9 cellular contexts compared by ENCODE assay signal in genomic region chr20:41231850-41232249, GRCh38.
DNase-seq lines count a peak whose midpoint lies in the region; ATAC-seq and TF ChIP-seq lines count a peak whose summit lies in the region.
"Had no signal": no experiment of that assay in that cellular context is flagged by ENCODE, and none has a peak within 500 bp of the region (broad histone marks: within the 10 kb centered on the region; RNA-seq: fewer than 3 reads in every experiment).

No MANE protein-coding gene starts in this region.

- H3K9me3 Mint-ChIP-seq in Calu3 (ENCODE audit: low read depth, unreplicated experiment): no peaks in the 10 kb centered on the region
- H3K9me3 Mint-ChIP-seq in endothelial cell (ENCODE audit: unreplicated experiment): no peaks in the 10 kb centered on the region
- H3K9me3 Mint-ChIP-seq in glutamatergic neuron (ENCODE audit: unreplicated experiment): no peaks in the 10 kb centered on the region

- H4K20me1 ChIP-seq in smooth muscle cell (ENCODE audit: low read depth): no peaks in the 10 kb centered on the region

- H3K4me2 ChIP-seq in smooth muscle cell: peak overlapping the region; percentile 64

- H3K9ac ChIP-seq in SK-N-MC (ENCODE audit: insufficient read length): peak overlapping the region; percentile 51
- H3K9ac ChIP-seq in smooth muscle cell (ENCODE audit: low read depth): peak overlapping the region; percentile 58

- H3K4me3 ChIP-seq in SK-N-MC (peak overlapping the region; percentile 53), esophagus squamous epithelium (no peak overlapping the region), smooth muscle cell (no peak overlapping the region), mucosa of descending colon (no peak overlapping the region)

- H3K27me3 Mint-ChIP-seq in Calu3 (ENCODE audit: unreplicated experiment) (no peaks in the 10 kb centered on the region), endothelial cell (ENCODE audit: unreplicated experiment) (peaks cover 1% of the 10 kb centered on the region), glutamatergic neuron (ENCODE audit: unreplicated experiment) (no peaks in the 10 kb centered on the region)

- 0 out of 2 replicates have a peak overlapping the region, but pooled peaks have one; percentile 22 for H3K27ac ChIP-seq in SK-N-MC
- peak overlapping the region; percentile 78 to 87 (median 79) for H3K27ac ChIP-seq in esophagus squamous epithelium
- peak overlapping the region; percentile 89 for H3K27ac ChIP-seq in smooth muscle cell (ENCODE audit: low read depth)

- no peak overlapping the region for H3K27ac Mint-ChIP-seq in Calu3 (ENCODE audit: unreplicated experiment)
- H3K27ac Mint-ChIP-seq in endothelial cell (ENCODE audit: unreplicated experiment): no peak overlapping the region
- H3K27ac Mint-ChIP-seq in glutamatergic neuron (ENCODE audit: unreplicated experiment): no peak overlapping the region

- H3K4me1 Mint-ChIP-seq in Calu3 (ENCODE audit: low read depth, unreplicated experiment) (peaks cover 19% of the 10 kb centered on the region), endothelial cell (ENCODE audit: unreplicated experiment) (peaks cover 15% of the 10 kb centered on the region), glutamatergic neuron (ENCODE audit: low read depth, unreplicated experiment) (peaks cover 6% of the 10 kb centered on the region)

- no TSS peak for BruUV-seq in Calu3 (replicated peaks; lab: Mats Ljungman, UMichigan)

- WGBS in esophagus squamous epithelium, 2 donors: 62 to 72% methylated on average over 4 of the region's 4 CpGs
- WGBS in smooth muscle cell (ENCODE audit: low lambda C conversion rate): 35% methylated on average over 4 of the region's 4 CpGs

- H3K36me3 Mint-ChIP-seq in Calu3 (ENCODE audit: insufficient read depth, unreplicated experiment): peaks cover 6% of the 10 kb centered on the region
- H3K36me3 Mint-ChIP-seq in endothelial cell (ENCODE audit: low read depth, unreplicated experiment): no peaks in the 10 kb centered on the region
- H3K36me3 Mint-ChIP-seq in glutamatergic neuron (ENCODE audit: unreplicated experiment): no peaks in the 10 kb centered on the region

- H3K4me3 Mint-ChIP-seq in Calu3 (ENCODE audit: low read depth, unreplicated experiment): peak overlapping the region; percentile 35
- no peak overlapping the region for H3K4me3 Mint-ChIP-seq in endothelial cell (ENCODE audit: unreplicated experiment)
- H3K4me3 Mint-ChIP-seq in glutamatergic neuron (ENCODE audit: unreplicated experiment): no peak overlapping the region

- no peaks in the 10 kb centered on the region for H3F3A ChIP-seq in smooth muscle cell (ENCODE audit: low read depth)

- no peak for TF ChIP-seq POLR2A in esophagus squamous epithelium (IDR thresholded peaks at IDR 0.05)

- H2AFZ ChIP-seq in smooth muscle cell (ENCODE audit: low read depth): no peak overlapping the region

- H3K36me3 ChIP-seq in SK-N-MC (ENCODE audit: insufficient read depth, low read length) (no peaks in the 10 kb centered on the region), esophagus squamous epithelium (no peaks in the 10 kb centered on the region), smooth muscle cell (ENCODE audit: low read depth) (no peaks in the 10 kb centered on the region), mucosa of descending colon (ENCODE audit: low read depth) (no peaks in the 10 kb centered on the region)

- H3K4me1 ChIP-seq in esophagus squamous epithelium: peaks cover 32 to 51% (median 39%) of the 10 kb centered on the region in 3 donors
- no peaks in the 10 kb centered on the region for H3K4me1 ChIP-seq in smooth muscle cell (ENCODE audit: low read depth)
- H3K4me1 ChIP-seq in mucosa of descending colon (ENCODE audit: low read depth): peaks cover 8% of the 10 kb centered on the region

- intact Hi-C loops in Calu3 (cut with micrococcal nuclease; ENCODE audit: unreplicated experiment) (loop anchor here (1.0 to 2.0 kb wide), 4 partner anchors 59 to 264 kb away; partner anchors contain the start of gene LPIN3), esophagus squamous epithelium (cut with DNase I) (loop anchor here (5.0 kb wide), 1 partner anchor 60 kb away; no protein-coding TSS in a partner anchor), mucosa of descending colon (cut with DNase I, micrococcal nuclease) (loop anchor here in 1 of 2 donors (5.0 kb wide), 1 partner anchor 60 kb away; no protein-coding TSS in a partner anchor)

- H3K79me2 ChIP-seq in smooth muscle cell (ENCODE audit: low read depth): no peaks in the 10 kb centered on the region

- no peak for DNase-seq in Calu3
- no peak for DNase-seq in SK-N-MC (ENCODE audit: low read depth, low spot score)
- DNase-seq in esophagus squamous epithelium (lab: John Stamatoyannopoulos, UW): no peak
- no peak for DNase-seq in smooth muscle cell (lab: John Stamatoyannopoulos, UW; ENCODE audit: unreplicated experiment)
- no peak for DNase-seq in endothelial cell (ENCODE audit: low spot score)
- DNase-seq in mucosa of descending colon: no peak
- DNase-seq in glutamatergic neuron: no peak
- DNase-seq: islet precursor cell had no signal

- no peaks in the 10 kb centered on the region for H3K27me3 ChIP-seq in esophagus squamous epithelium
- H3K27me3 ChIP-seq in smooth muscle cell (ENCODE audit: low read depth): no peaks in the 10 kb centered on the region

- no peak for ATAC-seq in esophagus mucosa
- ATAC-seq in mucosa of descending colon: no peak

- TF ChIP-seq CTCF in Calu3 (IDR thresholded peaks at IDR 0.05; ENCODE audit: unreplicated experiment): no peak
- no peak for TF ChIP-seq CTCF in esophagus squamous epithelium (IDR thresholded peaks at IDR 0.05)
- no peak for TF ChIP-seq CTCF in smooth muscle cell (IDR thresholded peaks at IDR 0.05; ENCODE audit: borderline replicate concordance, insufficient read depth, poor library complexity, severe bottlenecking)
- no peak for TF ChIP-seq CTCF in endothelial cell (IDR thresholded peaks at IDR 0.05; ENCODE audit: unreplicated experiment)
- TF ChIP-seq CTCF in mucosa of descending colon (IDR thresholded peaks at IDR 0.05): no peak
- TF ChIP-seq CTCF in glutamatergic neuron (IDR thresholded peaks at IDR 0.05; ENCODE audit: partially characterized antibody, unreplicated experiment): no peak

- CTCF ChIA-PET in Calu3 (lab: Charles Lee): interaction anchor here (0.5 to 2.9 kb wide), 7 partner anchors 59 to 536 kb away, joined by 3 to 21 read pairs (median 4); partner anchors contain the start of gene LPIN3

- no peaks in the 10 kb centered on the region for H3K9me3 ChIP-seq in SK-N-MC (ENCODE audit: low read depth, low read length)
- no peaks in the 10 kb centered on the region for H3K9me3 ChIP-seq in esophagus squamous epithelium
- H3K9me3 ChIP-seq in smooth muscle cell (replicated peaks; ENCODE audit: low read depth): no peaks in the 10 kb centered on the region
- H3K9me3 ChIP-seq in mucosa of descending colon: no peaks in the 10 kb centered on the region

Comparison
In these comparisons a context has a peak if more than half of its experiments do, and no peak if none do; other contexts are left out.
1. H3K27ac ChIP-seq: peak in every context shown above with its lines; median percentile 89 in smooth muscle cell; 79 in esophagus squamous epithelium; 22 in SK-N-MC.